Comparison of ENCODE assay signal across 13 cellular contexts in the genomic region with DNA sequence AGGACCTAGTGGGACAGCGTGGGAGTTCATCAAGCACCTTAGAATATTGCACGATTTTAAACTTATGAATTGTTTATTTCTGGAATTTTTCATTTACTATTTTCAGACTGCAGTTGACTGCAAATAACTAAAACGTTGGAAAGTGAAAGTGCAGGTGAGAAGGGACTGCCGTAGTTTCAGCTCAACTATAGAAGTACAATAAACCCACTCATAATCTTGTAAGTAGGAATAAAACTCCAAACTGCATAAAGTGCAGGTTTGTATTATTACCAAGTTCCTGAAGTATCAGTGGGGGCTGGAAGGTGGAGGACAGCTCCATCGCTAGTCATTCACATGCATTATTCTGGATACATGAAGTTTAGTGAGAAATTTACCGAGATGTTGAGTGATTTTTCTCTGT. TPM values are rescaled to one million over a fixed set of nuclear protein-coding genes. Genes with fewer than 3 reads are reported as not detected.
DNase-seq lines count a peak whose midpoint lies in the region; ATAC-seq and TF ChIP-seq lines count a peak whose summit lies in the region.
"Had no signal": no experiment of that assay in that cellular context is flagged by ENCODE, and none has a peak within 500 bp of the region (broad histone marks: within the 10 kb centered on the region; RNA-seq: fewer than 3 reads in every experiment).

No MANE protein-coding gene starts in this region.

- H3K9me3 Mint-ChIP-seq in activated CD4-positive, alpha-beta memory T cell treated with anti-CD3 and anti-CD28 coated beads for 36 hours, result no peaks in the 10 kb centered on the region
- no peaks in the 10 kb centered on the region for H3K9me3 Mint-ChIP-seq in mesothelial cell of epicardium
- H3K9me3 Mint-ChIP-seq: nephron had no signal

- peak overlapping the region in 10 of 11 experiments; percentile 12 to 83 (median 71); a peak in 13 of 22 replicates for H3K27ac ChIP-seq in BLaER1 treated with 17β-estradiol and CSF1 and Interleukin-3, amounts not matched to agents 10 nM and 100 nM
- H3K27ac ChIP-seq: GM23248 had no signal

- peak overlapping the region in 1 of 10 experiments; percentile 18; a peak in 3 of 20 replicates for H3K4me3 ChIP-seq in BLaER1 treated with 17β-estradiol and CSF1 and Interleukin-3, amounts not matched to agents 10 nM and 100 nM
- peak overlapping the region; percentile 67 for H3K4me3 ChIP-seq in GM12865 (ENCODE audit: low read depth, low read length)
- peak overlapping the region; percentile 27 for H3K4me3 ChIP-seq in mononuclear cell (ENCODE audit: low read length)
- H3K4me3 ChIP-seq: GM23248 had no signal

- POLR2A ChIA-PET in activated CD4-positive, alpha-beta memory T cell treated with anti-CD3 and anti-CD28 coated beads for 36 hours (lab: Charles Lee), result interaction anchor here (1.0 to 1.9 kb wide), 3 partner anchors 11 to 577 kb away, joined by 3 to 9 read pairs (median 3); partner anchors contain the start of genes DPH3, OXNAD1 and PLCL2

- H4K20me1 ChIP-seq in BLaER1 treated with 17β-estradiol and CSF1 and Interleukin-3, amounts not matched to agents 10 nM and 100 nM, result no peaks in the 10 kb centered on the region

- CTCF ChIA-PET in activated CD4-positive, alpha-beta memory T cell treated with anti-CD3 and anti-CD28 coated beads for 36 hours (lab: Charles Lee), result interaction anchor here (1.0 to 3.7 kb wide), 5 partner anchors 44 to 392 kb away, joined by 3 to 25 read pairs (median 4); partner anchors contain the start of gene PLCL2

- H3K36me3 Mint-ChIP-seq in activated CD4-positive, alpha-beta memory T cell treated with anti-CD3 and anti-CD28 coated beads for 36 hours, result peaks cover 3% of the 10 kb centered on the region
- H3K36me3 Mint-ChIP-seq in mesothelial cell of epicardium, result no peaks in the 10 kb centered on the region
- H3K36me3 Mint-ChIP-seq: brain had no signal

- peak; percentile 31 for DNase-seq in GM12865 (ENCODE audit: low read depth)
- DNase-seq in activated CD4-positive, alpha-beta memory T cell treated with anti-CD3 and anti-CD28 coated beads for 36 hours, result no peak
- no peak for DNase-seq in mesothelial cell of epicardium (ENCODE audit: low spot score in 2 of 2, unreplicated experiment in 2 of 2)
- DNase-seq: GM23248, NCI-H1436 treated with DMSO at 0.1 percent for 48 hours, NCI-H774 had no signal

- ATAC-seq in HG02571 (IDR thresholded peaks at IDR 0.05; ENCODE audit: unreplicated experiment) (no peak), HG02798 (IDR thresholded peaks at IDR 0.05; ENCODE audit: poor library complexity, unreplicated experiment) (no peak), GM21515 (IDR thresholded peaks at IDR 0.05; ENCODE audit: unreplicated experiment) (no peak)

- peaks cover 79% of the 10 kb centered on the region for H3K4me1 Mint-ChIP-seq in activated CD4-positive, alpha-beta memory T cell treated with anti-CD3 and anti-CD28 coated beads for 36 hours (ENCODE audit: low read depth)
- peaks cover 6% of the 10 kb centered on the region for H3K4me1 Mint-ChIP-seq in mesothelial cell of epicardium

- no peaks in the 10 kb centered on the region for H3K36me3 ChIP-seq in BLaER1 treated with 17β-estradiol and CSF1 and Interleukin-3, amounts not matched to agents 10 nM and 100 nM

- intact Hi-C loops in activated CD4-positive, alpha-beta memory T cell treated with anti-CD3 and anti-CD28 coated beads for 36 hours (cut with micrococcal nuclease), result loop anchor here (5.0 kb wide), 2 partner anchors 191 to 534 kb away; no protein-coding TSS in a partner anchor

- peaks cover 36 to 56% (median 40%) of the 10 kb centered on the region in 10 experiments for H3K4me1 ChIP-seq in BLaER1 treated with 17β-estradiol and CSF1 and Interleukin-3, amounts not matched to agents 10 nM and 100 nM
- peaks cover 56% of the 10 kb centered on the region for H3K4me1 ChIP-seq in mononuclear cell (ENCODE audit: insufficient read depth, low read length)

- H3K9ac ChIP-seq in BLaER1 treated with 17β-estradiol and CSF1 and Interleukin-3, amounts not matched to agents 10 nM and 100 nM, result peak overlapping the region in 6 of 11 experiments; percentile 6 to 66 (median 42); a peak in 3 of 22 replicates
- H3K9ac ChIP-seq: GM23248 had no signal

- peak overlapping the region; percentile 91 for H3K27ac Mint-ChIP-seq in activated CD4-positive, alpha-beta memory T cell treated with anti-CD3 and anti-CD28 coated beads for 36 hours
- H3K27ac Mint-ChIP-seq in mesothelial cell of epicardium, result no peak overlapping the region

- H3K4me3 Mint-ChIP-seq in activated CD4-positive, alpha-beta memory T cell treated with anti-CD3 and anti-CD28 coated beads for 36 hours, result peak overlapping the region; percentile 67
- no peak overlapping the region for H3K4me3 Mint-ChIP-seq in mesothelial cell of epicardium
- H3K4me3 Mint-ChIP-seq: brain, nephron had no signal

- H3K4me2 ChIP-seq in BLaER1 treated with 17β-estradiol and CSF1 and Interleukin-3, amounts not matched to agents 10 nM and 100 nM, result peak overlapping the region; percentile 47 to 83 (median 75)

- H3K9me3 ChIP-seq in BLaER1 treated with 17β-estradiol and CSF1 and Interleukin-3, amounts not matched to agents 10 nM and 100 nM (replicated peaks in 1 of 11), result no peaks in the 10 kb centered on the region
- H3K9me3 ChIP-seq in mononuclear cell (ENCODE audit: low read depth, low read length), result no peaks in the 10 kb centered on the region

- no peak for TF ChIP-seq CTCF in GM12865 (IDR thresholded peaks at IDR 0.05; ENCODE audit: insufficient read depth, low read depth, low read length, missing control alignments)
- TF ChIP-seq CTCF in mesothelial cell of epicardium (IDR thresholded peaks at IDR 0.05; ENCODE audit: unreplicated experiment), result no peak

- H3K27me3 Mint-ChIP-seq in activated CD4-positive, alpha-beta memory T cell treated with anti-CD3 and anti-CD28 coated beads for 36 hours, result no peaks in the 10 kb centered on the region
- peaks cover 17% of the 10 kb centered on the region for H3K27me3 Mint-ChIP-seq in mesothelial cell of epicardium (ENCODE audit: low read depth)
- H3K27me3 Mint-ChIP-seq: brain had no signal

- H3K27me3 ChIP-seq in BLaER1 treated with 17β-estradiol and CSF1 and Interleukin-3, amounts not matched to agents 10 nM and 100 nM, result no peaks in the 10 kb centered on the region
- no peaks in the 10 kb centered on the region for H3K27me3 ChIP-seq in mononuclear cell (ENCODE audit: insufficient read depth, low read length)

RNA-seq across cellular contexts. Expression of gene PLCL2, which starts 43.4 kb away (rescaled TPM):
- total RNA-seq in activated CD4-positive, alpha-beta memory T cell treated with anti-CD3 and anti-CD28 coated beads for 36 hours, result 10 to 100 TPM; 16.7 to 17.1 TPM
- 73.6 TPM for total RNA-seq in mononuclear cell
- total RNA-seq in mesothelial cell of epicardium, result 3.6 to 3.7 TPM (median 3.6 TPM) in 3 replicates
